8 cellular contexts compared by ENCODE assay signal in genomic region chr18:8623549-8624106, GRCh38. TPM values are rescaled to one million over a fixed set of nuclear protein-coding genes. Genes with fewer than 3 reads are reported as not detected.
DNase-seq lines count a peak whose midpoint lies in the region; ATAC-seq, FAIRE-seq and TF ChIP-seq lines count a peak whose summit lies in the region.

No MANE protein-coding gene starts in this region.

- TF ChIP-seq CTCF in KMS-11 (conservative IDR thresholded peaks at IDR 0.05; ENCODE audit: low read depth, low read length): no peak
- no peak for TF ChIP-seq CTCF in osteoblast (IDR thresholded peaks at IDR 0.05; ENCODE audit: extremely low read depth, low read depth, low read length)
- TF ChIP-seq CTCF in WERI-Rb-1 (IDR thresholded peaks at IDR 0.05; ENCODE audit: low read depth, low read length): no peak
- no peak for TF ChIP-seq CTCF in omental fat pad (IDR thresholded peaks at IDR 0.05)

- H3K79me2 ChIP-seq in KMS-11 (ENCODE audit: insufficient read depth, low read depth): peaks cover 41% of the 10 kb centered on the region; the same call in 1 of the 2 replicates
- H3K79me2 ChIP-seq in osteoblast (ENCODE audit: insufficient read depth, low read length): peaks cover 93% of the 10 kb centered on the region

- peaks cover 13% of the 10 kb centered on the region for H3K36me3 Mint-ChIP-seq in central memory CD8-positive, alpha-beta T cell (ENCODE audit: insufficient read depth)

- peak; percentile 74 for ATAC-seq in GM21576 (IDR thresholded peaks at IDR 0.05; ENCODE audit: unreplicated experiment)
- peak; percentile 43 for ATAC-seq in central memory CD8-positive, alpha-beta T cell (replicated peaks; ENCODE audit: extremely low read depth, poor library complexity, severe bottlenecking)
- no peak for ATAC-seq in omental fat pad (ENCODE audit: low FRiP score)

- H3K27ac ChIP-seq in KMS-11: no peak overlapping the region
- H3K27ac ChIP-seq in osteoblast (ENCODE audit: low read depth, low read length): peak overlapping the region; percentile 22
- H3K27ac ChIP-seq in WERI-Rb-1: no peak overlapping the region

- H4K20me1 ChIP-seq in KMS-11 (ENCODE audit: insufficient read depth): no peaks in the 10 kb centered on the region; the same call in 1 of the 2 replicates
- peaks cover 30% of the 10 kb centered on the region for H4K20me1 ChIP-seq in osteoblast (ENCODE audit: insufficient read depth, low read length)

- TF ChIP-seq POLR2A in GM12892 (IDR thresholded peaks at IDR 0.05; ENCODE audit: low read depth, low read length): no peak

- H3K4me2 ChIP-seq in KMS-11 (peak overlapping the region; percentile 21), osteoblast (ENCODE audit: insufficient read depth, low read length) (peak overlapping the region; percentile 42)

- peak overlapping the region; percentile 55 for H3K27ac Mint-ChIP-seq in central memory CD8-positive, alpha-beta T cell (ENCODE audit: low read depth)

- H2AFZ ChIP-seq in KMS-11 (ENCODE audit: low read depth) (no peak overlapping the region), osteoblast (ENCODE audit: low read length) (no peak overlapping the region)

- no peak for DNase-seq in GM12892 (ENCODE audit: insufficient read length)
- no peak for DNase-seq in central memory CD8-positive, alpha-beta T cell (ENCODE audit: low spot score in 2 of 2)
- no peak for DNase-seq in osteoblast (ENCODE audit: insufficient read length, low spot score, missing footprints)
- no peak for DNase-seq in WERI-Rb-1
- no peak for DNase-seq in NCI-H1436 (lab: John Stamatoyannopoulos, UW)
- no peak for DNase-seq in omental fat pad (ENCODE audit: low spot score)

- H3K4me1 Mint-ChIP-seq in central memory CD8-positive, alpha-beta T cell: peaks cover 74% of the 10 kb centered on the region

- H3K4me3 ChIP-seq in KMS-11 (IDR thresholded peaks at IDR 0.05; ENCODE audit: insufficient read depth, low read depth, low read length) (no peak overlapping the region), osteoblast (ENCODE audit: insufficient read depth, low read length) (no peak overlapping the region), WERI-Rb-1 (ENCODE audit: low read depth, low read length) (no peak overlapping the region)

- no peaks in the 10 kb centered on the region for H3K27me3 Mint-ChIP-seq in central memory CD8-positive, alpha-beta T cell

- peak overlapping the region; percentile 38 for H3K4me3 Mint-ChIP-seq in central memory CD8-positive, alpha-beta T cell

- no peaks in the 10 kb centered on the region for H3K27me3 ChIP-seq in KMS-11 (ENCODE audit: insufficient read depth, low read depth)
- H3K27me3 ChIP-seq in osteoblast (ENCODE audit: insufficient read depth, low read length): no peaks in the 10 kb centered on the region
- no peaks in the 10 kb centered on the region for H3K27me3 ChIP-seq in WERI-Rb-1 (ENCODE audit: insufficient read depth, low read depth, severe bottlenecking)

- FAIRE-seq in GM12892 (lab: Jason Lieb, UNC): peak; percentile 30

- H3K9me3 Mint-ChIP-seq in central memory CD8-positive, alpha-beta T cell: peaks cover 5% of the 10 kb centered on the region

- H3K9me3 ChIP-seq in osteoblast (ENCODE audit: low read depth, low read length): no peaks in the 10 kb centered on the region
- H3K9me3 ChIP-seq in WERI-Rb-1 (ENCODE audit: severe bottlenecking): no peaks in the 10 kb centered on the region

- H3K4me1 ChIP-seq in KMS-11 (ENCODE audit: low read depth, poor library complexity, severe bottlenecking) (peaks cover 12% of the 10 kb centered on the region), osteoblast (ENCODE audit: insufficient read depth, low read length) (peaks cover 6% of the 10 kb centered on the region)

- H3K9ac ChIP-seq in KMS-11: no peak overlapping the region

- no peaks in the 10 kb centered on the region for H3K36me3 ChIP-seq in KMS-11 (ENCODE audit: insufficient read depth)
- H3K36me3 ChIP-seq in osteoblast (ENCODE audit: insufficient read depth, low read length): peaks cover 20% of the 10 kb centered on the region
- peaks cover 24% of the 10 kb centered on the region for H3K36me3 ChIP-seq in WERI-Rb-1

RNA-seq across cellular contexts. Expression of gene RAB12, which starts 14.4 kb away (rescaled TPM):
- 14.6 TPM for polyA plus RNA-seq in GM12892 (2012; ENCODE audit: missing spikeins)
- total RNA-seq in osteoblast (49.2 and 51.6 TPM in 2 replicates), omental fat pad (10 to 100 TPM; 32.4 to 74.7 (median 41.3) TPM)
